ENCODE assay signal across 1 cellular context in genomic region chr10:104325436-104326430, GRCh38.
TF ChIP-seq lines count a peak whose summit lies in the region.

No MANE protein-coding gene starts in this region.

TF ChIP-seq in H1, 55 proteins besides CTCF, POLR2A, EP300 and RAD21 (continued from another document):
- TF ChIP-seq HDAC6 (IDR thresholded peaks at IDR 0.05; ENCODE audit: low read depth, low read length) = no peak
- TF ChIP-seq ATF2 (IDR thresholded peaks at IDR 0.05; ENCODE audit: low read length) = no peak
- no peak for TF ChIP-seq GABPA (IDR thresholded peaks at IDR 0.05; ENCODE audit: borderline replicate concordance, insufficient read depth, low read length)
- no peak for TF ChIP-seq NANOG (IDR thresholded peaks at IDR 0.05; ENCODE audit: insufficient read depth, low read depth, low read length, poor library complexity, severe bottlenecking)
- no peak for TF ChIP-seq JUND (IDR thresholded peaks at IDR 0.05; ENCODE audit: low read length)
- no peak for TF ChIP-seq ASH2L (IDR thresholded peaks at IDR 0.05; ENCODE audit: low read length)
- no peak for TF ChIP-seq SIN3A (conservative IDR thresholded peaks at IDR 0.05 in 1 of 2, IDR thresholded peaks at IDR 0.05 in 1 of 2; ENCODE audit: low read depth in 1 of 2, low read length in 2 of 2)
- no peak for TF ChIP-seq USF2 (IDR thresholded peaks at IDR 0.05; ENCODE audit: low read length)
- TF ChIP-seq SP2 (IDR thresholded peaks at IDR 0.05; ENCODE audit: low read length) = no peak
- no peak for TF ChIP-seq ZNF274 (IDR thresholded peaks at IDR 0.05; ENCODE audit: borderline replicate concordance, extremely low read depth, low read length)
- no peak for TF ChIP-seq TAF1 (IDR thresholded peaks at IDR 0.05; ENCODE audit: low read depth, low read length)
- TF ChIP-seq MAFK (IDR thresholded peaks at IDR 0.05; ENCODE audit: low read depth, low read length) = no peak
- no peak for TF ChIP-seq BRCA1 (IDR thresholded peaks at IDR 0.05; ENCODE audit: low read depth, low read length)
- no peak for TF ChIP-seq GTF2F1 (IDR thresholded peaks at IDR 0.05; ENCODE audit: borderline replicate concordance, low read depth, low read length)
